8 cellular contexts compared by ENCODE assay signal in genomic region chr1:23577056-23577985, GRCh38. TPM values are rescaled to one million over a fixed set of nuclear protein-coding genes. Genes with fewer than 3 reads are reported as not detected.
A peak's percentile ranks its signal among the peaks of the same experiment; 100 is the strongest.
DNase-seq lines count a peak whose midpoint lies in the region; ATAC-seq and TF ChIP-seq lines count a peak whose summit lies in the region.

No MANE protein-coding gene starts in this region.

- POLR2A ChIA-PET in MCF 10A (lab: Yijun Ruan, JAX), result interaction anchor here (0.6 to 7.7 kb wide), 9 partner anchors 9 to 430 kb away, joined by 3 to 131 read pairs (median 12); partner anchors contain the start of genes ID3 and RPL11

- no peaks in the 10 kb centered on the region for H3K27me3 Mint-ChIP-seq in MCF 10A (ENCODE audit: insufficient read depth, unreplicated experiment)

- H3K27ac Mint-ChIP-seq in MCF 10A (ENCODE audit: low read depth, unreplicated experiment), result peak overlapping the region; percentile 92

- no peaks in the 10 kb centered on the region for H3K36me3 ChIP-seq in mucosa of descending colon (ENCODE audit: low read depth)

- H3K4me1 Mint-ChIP-seq in MCF 10A (ENCODE audit: insufficient read depth, unreplicated experiment), result peaks cover 22% of the 10 kb centered on the region

- no TSS peak for BruUV-seq in MCF 10A (replicated peaks; lab: Mats Ljungman, UMichigan)

- intact Hi-C loops in MCF 10A (cut with micrococcal nuclease) (no loop called here), mucosa of descending colon (cut with DNase I, micrococcal nuclease) (no loop called here)

- DNase-seq in GM13977 (ENCODE audit: low spot score) (peak; percentile 75), H4 (ENCODE audit: low spot score) (peak; percentile 51), NOMO-1 treated with dmso at 0.1 percent for 144 hours (lab: John Stamatoyannopoulos, UW; ENCODE audit: unreplicated experiment) (peak; percentile 21), MCF 10A (ENCODE audit: unreplicated experiment) (peak; percentile 60), mucosa of descending colon (peak in 1 of 3 donors; percentile 26), cerebellar nuclear complex (lab: John Stamatoyannopoulos, UW) (no peak), DMS 273 treated with DMSO at 0.1 percent for 48 hours (lab: John Stamatoyannopoulos, UW) (no peak), iPS-NIHi7 (ENCODE audit: extremely low spot score) (no peak)

- no peaks in the 10 kb centered on the region for H3K9me3 Mint-ChIP-seq in MCF 10A (ENCODE audit: unreplicated experiment)

- ATAC-seq in mucosa of descending colon, result peak; percentile 78

- H3K9me3 ChIP-seq in mucosa of descending colon, result no peaks in the 10 kb centered on the region

- no peaks in the 10 kb centered on the region for H3K36me3 Mint-ChIP-seq in MCF 10A (ENCODE audit: insufficient read depth, unreplicated experiment)

- in situ Hi-C loops in GM13977 (cut with MboI; ENCODE audit: low pct_unique_long_range_greater_than_20kb, low sequenced_read_pairs, unreplicated experiment), result no loop called here

- CTCF ChIA-PET in MCF 10A (lab: Yijun Ruan, JAX), result interaction anchor here (0.5 to 2.4 kb wide), 6 partner anchors 9 to 74 kb away, joined by 3 to 17 read pairs (median 4); partner anchors contain the start of gene ID3

- no peak for TF ChIP-seq CTCF in GM13977 (IDR thresholded peaks at IDR 0.05; ENCODE audit: extremely low read depth, insufficient read depth, missing control alignments)
- TF ChIP-seq CTCF in MCF 10A (IDR thresholded peaks at IDR 0.05; ENCODE audit: unreplicated experiment), result no peak
- TF ChIP-seq CTCF in mucosa of descending colon (IDR thresholded peaks at IDR 0.05), result no peak

- H3K4me3 Mint-ChIP-seq in MCF 10A (ENCODE audit: unreplicated experiment), result peak overlapping the region; percentile 49

- H3K4me3 ChIP-seq in mucosa of descending colon, result no peak overlapping the region

- peaks cover 10% of the 10 kb centered on the region for H3K4me1 ChIP-seq in mucosa of descending colon (ENCODE audit: low read depth)

RNA-seq across cellular contexts. Expression of gene ID3, which starts 18.0 kb away (rescaled TPM):
- 543 and 586 TPM in 2 replicates for total RNA-seq in H4 (2014; rRNA removed; shearing (Covaris generic))
- 15.7 and 34.8 TPM in 2 replicates for total RNA-seq in MCF 10A (2022)
- total RNA-seq in mucosa of descending colon, result 100 to 1,000 TPM in 2 of 3 donors, 10 to 100 TPM in 1; 83.0 to 316 (median 121) TPM

RNA-seq across cellular contexts. Expression of gene E2F2, which starts 46.3 kb away (rescaled TPM):
- total RNA-seq in H4 (2014; rRNA removed; shearing (Covaris generic)), result 4.4 and 5.2 TPM in 2 replicates
- total RNA-seq in MCF 10A (2022), result 0.32 and 0.89 TPM in 2 replicates
- total RNA-seq in mucosa of descending colon, result 10 to 100 TPM in 2 of 3 donors, 1 to 10 TPM in 1; 8.6 to 18.0 (median 14.5) TPM

Comparison
In these comparisons a context has a peak if more than half of its experiments do, and no peak if none do; other contexts are left out.
1. DNase-seq: peak in GM13977 (single experiment), H4 (single experiment), NOMO-1 treated with dmso at 0.1 percent for 144 hours (single experiment) and MCF 10A (single experiment); none in cerebellar nuclear complex (0 of 2), DMS 273 treated with DMSO at 0.1 percent for 48 hours (single experiment) and iPS-NIHi7 (single experiment).